Comparison of ENCODE assay signal across 2 cellular contexts in genomic region chr2:33168425-33168824, GRCh38.
TF ChIP-seq lines count a peak whose summit lies in the region.

No MANE protein-coding gene starts in this region.

TF ChIP-seq in IMR-90, 13 proteins besides CTCF, POLR2A, EP300 and RAD21:
- TF ChIP-seq MAFK (IDR thresholded peaks at IDR 0.05; ENCODE audit: low read depth, low read length) (no peak), CHD1 (IDR thresholded peaks at IDR 0.05; ENCODE audit: low read depth, low read length) (no peak), MAZ (IDR thresholded peaks at IDR 0.05; ENCODE audit: borderline replicate concordance, low read depth, low read length) (no peak), ELK1 (IDR thresholded peaks at IDR 0.05; ENCODE audit: borderline replicate concordance, low read depth, low read length) (no peak), BHLHE40 (IDR thresholded peaks at IDR 0.05; ENCODE audit: low read depth, low read length) (no peak), SMC3 (IDR thresholded peaks at IDR 0.05; ENCODE audit: low read depth, low read length) (no peak), CEBPB (IDR thresholded peaks at IDR 0.05; ENCODE audit: low read depth, low read length) (no peak), MXI1 (IDR thresholded peaks at IDR 0.05; ENCODE audit: borderline replicate concordance, low read depth, low read length) (no peak), RCOR1 (IDR thresholded peaks at IDR 0.05; ENCODE audit: insufficient replicate concordance, low read length) (no peak), RFX5 (IDR thresholded peaks at IDR 0.05; ENCODE audit: low read depth, low read length) (no peak), NFE2L2 (IDR thresholded peaks at IDR 0.05; ENCODE audit: low read depth, low read length) (no peak), FOS (IDR thresholded peaks at IDR 0.05; ENCODE audit: low read depth, low read length) (no peak)
- TF ChIP-seq, protein P1, sequence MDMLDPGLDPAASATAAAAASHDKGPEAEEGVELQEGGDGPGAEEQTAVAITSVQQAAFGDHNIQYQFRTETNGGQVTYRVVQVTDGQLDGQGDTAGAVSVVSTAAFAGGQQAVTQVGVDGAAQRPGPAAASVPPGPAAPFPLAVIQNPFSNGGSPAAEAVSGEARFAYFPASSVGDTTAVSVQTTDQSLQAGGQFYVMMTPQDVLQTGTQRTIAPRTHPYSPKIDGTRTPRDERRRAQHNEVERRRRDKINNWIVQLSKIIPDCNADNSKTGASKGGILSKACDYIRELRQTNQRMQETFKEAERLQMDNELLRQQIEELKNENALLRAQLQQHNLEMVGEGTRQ (IDR thresholded peaks at IDR 0.05; ENCODE audit: low read depth, low read length): no peak
TF ChIP-seq in IMR-90: peak in this region for 0.

TF ChIP-seq in H1, 55 proteins besides CTCF, POLR2A, EP300 and RAD21:
- no peak for TF ChIP-seq TCF12 (IDR thresholded peaks at IDR 0.05; ENCODE audit: low read depth, low read length)
- no peak for TF ChIP-seq JUN (IDR thresholded peaks at IDR 0.05; ENCODE audit: low read depth, low read length)
- TF ChIP-seq CTBP2 (IDR thresholded peaks at IDR 0.05; ENCODE audit: borderline replicate concordance, insufficient read depth, insufficient read length, low read length): no peak
- no peak for TF ChIP-seq RXRA (IDR thresholded peaks at IDR 0.05; ENCODE audit: insufficient read depth, low read depth, low read length)
